ENCODE assay signal across 10 cellular contexts in genomic region chr22:37483050-37483449, GRCh38. TPM values are rescaled to one million over a fixed set of nuclear protein-coding genes. Genes with fewer than 3 reads are reported as not detected.
DNase-seq lines count a peak whose midpoint lies in the region; ATAC-seq, FAIRE-seq and TF ChIP-seq lines count a peak whose summit lies in the region.
"Had no signal": no experiment of that assay in that cellular context is flagged by ENCODE, and none has a peak within 500 bp of the region (broad histone marks: within the 10 kb centered on the region; RNA-seq: fewer than 3 reads in every experiment).

No MANE protein-coding gene starts in this region.

- peaks cover 76% of the 10 kb centered on the region for H3K36me3 Mint-ChIP-seq in CD4-positive, alpha-beta T cell (ENCODE audit: low read depth)
- H3K36me3 Mint-ChIP-seq in activated CD8-positive, alpha-beta T cell treated with anti-CD3 and anti-CD28 coated beads, Interleukin-2, amount 10 ng/mL, durations not matched to agents 7 days and 5 days (ENCODE audit: low read depth), result peaks cover 56% of the 10 kb centered on the region
- H3K36me3 Mint-ChIP-seq in naive thymus-derived CD8-positive, alpha-beta T cell, result peaks cover 0 to 43% (median 1%) of the 10 kb centered on the region in 3 donors

- peak; percentile 48 for FAIRE-seq in GM12892 (lab: Jason Lieb, UNC)

- H3K4me1 Mint-ChIP-seq in CD4-positive, alpha-beta T cell (ENCODE audit: low read depth), result peaks cover 53% of the 10 kb centered on the region
- H3K4me1 Mint-ChIP-seq in activated CD8-positive, alpha-beta T cell treated with anti-CD3 and anti-CD28 coated beads, Interleukin-2, amount 10 ng/mL, durations not matched to agents 7 days and 5 days (ENCODE audit: low read depth), result peaks cover 50% of the 10 kb centered on the region
- peaks cover 43 to 66% (median 59%) of the 10 kb centered on the region in 4 donors for H3K4me1 Mint-ChIP-seq in naive thymus-derived CD8-positive, alpha-beta T cell

- 61 to 65% methylated on average over 13 of the region's 13 CpGs for WGBS in lower leg skin, 2 donors
- WGBS in prostate gland, result 76% methylated on average over 13 of the region's 13 CpGs

- no peak overlapping the region for H3K4me3 ChIP-seq in lower leg skin (ENCODE audit: low read depth, poor library complexity, severe bottlenecking)
- H3K4me3 ChIP-seq in prostate gland, result no peak overlapping the region

- peak overlapping the region; percentile 98 for H3K27ac Mint-ChIP-seq in CD4-positive, alpha-beta T cell
- H3K27ac Mint-ChIP-seq in activated CD8-positive, alpha-beta T cell treated with anti-CD3 and anti-CD28 coated beads, Interleukin-2, amount 10 ng/mL, durations not matched to agents 7 days and 5 days, result peak overlapping the region; percentile 97
- H3K27ac Mint-ChIP-seq in naive thymus-derived CD8-positive, alpha-beta T cell, result peak overlapping the region; percentile 94 to 100 (median 96)

- CTCF ChIA-PET in CD4-positive, alpha-beta T cell (lab: Charles Lee), result no interaction called here
- CTCF ChIA-PET in activated CD8-positive, alpha-beta T cell treated with anti-CD3 and anti-CD28 coated beads, Interleukin-2, amount 10 ng/mL, durations not matched to agents 7 days and 5 days (lab: Charles Lee), result interaction anchor here (1.5 to 1.6 kb wide), 2 partner anchors 11 to 109 kb away, joined by 5 to 6 read pairs; no protein-coding TSS in a partner anchor

- intact Hi-C loops in CD4-positive, alpha-beta T cell (cut with DNase I, micrococcal nuclease), result loop anchor here (1.0 to 10.0 kb wide), 2 partner anchors 125 to 202 kb away; partner anchors contain the start of genes GGA1 (in 1 of the 2) and NOL12 (in 1 of the 2)
- intact Hi-C loops in lower leg skin (cut with DNase I; ENCODE audit: low total_unique reads), result no loop called here
- intact Hi-C loops in prostate gland (cut with DNase I), result no loop called here

- peak overlapping the region; percentile 55 for H3K27ac ChIP-seq in CD4-positive, alpha-beta T cell (ENCODE audit: low read depth, low read length)
- H3K27ac ChIP-seq in prostate gland, result no peak overlapping the region

- no peaks in the 10 kb centered on the region for H3K27me3 ChIP-seq in CD4-positive, alpha-beta T cell (ENCODE audit: control insufficient read depth, insufficient read depth, low read length)
- H3K27me3 ChIP-seq in prostate gland (replicated peaks; ENCODE audit: insufficient read depth), result no peaks in the 10 kb centered on the region

- TF ChIP-seq CTCF in CD4-positive, alpha-beta T cell (IDR thresholded peaks at IDR 0.05), result no peak
- TF ChIP-seq CTCF in lower leg skin (IDR thresholded peaks at IDR 0.05) (no peak), prostate gland (IDR thresholded peaks at IDR 0.05) (no peak)

- no peak for ATAC-seq in CD4-positive, alpha-beta T cell (ENCODE audit: poor library complexity)
- ATAC-seq in activated CD8-positive, alpha-beta T cell treated with anti-CD3 and anti-CD28 coated beads, Interleukin-2, amount 10 ng/mL, durations not matched to agents 7 days and 5 days, result no peak
- no peak for ATAC-seq in naive thymus-derived CD8-positive, alpha-beta T cell
- ATAC-seq in HG03175 (IDR thresholded peaks at IDR 0.05; ENCODE audit: unreplicated experiment), result no peak
- ATAC-seq: right cardiac atrium had no signal

- no peaks in the 10 kb centered on the region for H3K9me3 Mint-ChIP-seq in CD4-positive, alpha-beta T cell
- H3K9me3 Mint-ChIP-seq in activated CD8-positive, alpha-beta T cell treated with anti-CD3 and anti-CD28 coated beads, Interleukin-2, amount 10 ng/mL, durations not matched to agents 7 days and 5 days (ENCODE audit: insufficient read depth), result no peaks in the 10 kb centered on the region
- H3K9me3 Mint-ChIP-seq in naive thymus-derived CD8-positive, alpha-beta T cell, result no peaks in the 10 kb centered on the region

- H3K4me1 ChIP-seq in prostate gland (replicated peaks), result peaks cover 3% of the 10 kb centered on the region

- no peak for DNase-seq in CD4-positive, alpha-beta T cell
- DNase-seq in GM12892 (ENCODE audit: insufficient read length) (no peak), lower leg skin (ENCODE audit: low spot score in 2 of 2) (no peak), prostate gland (ENCODE audit: low spot score) (no peak)
- DNase-seq in activated CD8-positive, alpha-beta T cell treated with anti-CD3 and anti-CD28 coated beads, Interleukin-2, amount 10 ng/mL, durations not matched to agents 7 days and 5 days, result no peak
- DNase-seq in naive thymus-derived CD8-positive, alpha-beta T cell, result no peak

- POLR2A ChIA-PET in CD4-positive, alpha-beta T cell (lab: Charles Lee), result interaction anchor here (1.2 kb wide), 1 partner anchor 10 kb away, joined by 3 read pairs; no protein-coding TSS in a partner anchor
- POLR2A ChIA-PET in activated CD8-positive, alpha-beta T cell treated with anti-CD3 and anti-CD28 coated beads, Interleukin-2, amount 10 ng/mL, durations not matched to agents 7 days and 5 days (lab: Charles Lee), result no interaction called here
- POLR2A ChIA-PET in naive thymus-derived CD8-positive, alpha-beta T cell (lab: Charles Lee), result interaction anchor here (0.6 to 5.1 kb wide), 4 partner anchors 9 to 253 kb away, joined by 3 to 82 read pairs (median 19); partner anchors contain the start of gene GGA1

- peak overlapping the region; percentile 93 for H3K4me3 Mint-ChIP-seq in CD4-positive, alpha-beta T cell
- peak overlapping the region; percentile 88 for H3K4me3 Mint-ChIP-seq in activated CD8-positive, alpha-beta T cell treated with anti-CD3 and anti-CD28 coated beads, Interleukin-2, amount 10 ng/mL, durations not matched to agents 7 days and 5 days
- H3K4me3 Mint-ChIP-seq in naive thymus-derived CD8-positive, alpha-beta T cell, result peak overlapping the region; percentile 93 to 98 (median 96)

- H3K27me3 Mint-ChIP-seq in CD4-positive, alpha-beta T cell, result no peaks in the 10 kb centered on the region
- H3K27me3 Mint-ChIP-seq in activated CD8-positive, alpha-beta T cell treated with anti-CD3 and anti-CD28 coated beads, Interleukin-2, amount 10 ng/mL, durations not matched to agents 7 days and 5 days (ENCODE audit: low read depth), result no peaks in the 10 kb centered on the region
- peaks cover 0 to 2% (median 0%) of the 10 kb centered on the region in 5 donors for H3K27me3 Mint-ChIP-seq in naive thymus-derived CD8-positive, alpha-beta T cell

- TF ChIP-seq POLR2A in GM12892 (IDR thresholded peaks at IDR 0.05; ENCODE audit: low read depth, low read length), result no peak
- TF ChIP-seq POLR2A in lower leg skin (IDR thresholded peaks at IDR 0.05), result no peak
- no peak for TF ChIP-seq POLR2A in prostate gland (IDR thresholded peaks at IDR 0.05)

- H3K9me3 ChIP-seq in CD4-positive, alpha-beta T cell (ENCODE audit: control insufficient read depth, low read length), result no peaks in the 10 kb centered on the region
- no peaks in the 10 kb centered on the region for H3K9me3 ChIP-seq in prostate gland

- no peaks in the 10 kb centered on the region for H3K36me3 ChIP-seq in prostate gland

RNA-seq across cellular contexts. Expression of gene MFNG, which starts 3.1 kb away (rescaled TPM):
- 10 to 100 TPM; 85.1 to 89.9 TPM for total RNA-seq in CD4-positive, alpha-beta T cell
- 30.7 TPM for polyA plus RNA-seq in GM12892 (2012; ENCODE audit: missing spikeins)
- 100 to 1,000 TPM; 227 to 232 TPM for total RNA-seq in activated CD8-positive, alpha-beta T cell treated with anti-CD3 and anti-CD28 coated beads, Interleukin-2, amount 10 ng/mL, durations not matched to agents 7 days and 5 days
- 100 to 1,000 TPM; 233 to 235 TPM for total RNA-seq in naive thymus-derived CD8-positive, alpha-beta T cell
- polyA plus RNA-seq in naive thymus-derived CD8-positive, alpha-beta T cell, result 100 to 1,000 TPM; 290 to 401 (median 329) TPM
- 10 to 100 TPM in 1 of 4 donors, 1 to 10 TPM in 3; 5.7 to 13.0 (median 6.3) TPM for total RNA-seq in lower leg skin
- total RNA-seq in prostate gland, result 1 to 10 TPM; 4.4 to 7.3 TPM
- total RNA-seq: epithelial cell of proximal tubule, NCI-H460 had no signal

RNA-seq across cellular contexts. Expression of gene CARD10, which starts 36.2 kb away (rescaled TPM):
- total RNA-seq in CD4-positive, alpha-beta T cell, result under 1 TPM; 0.20 to 0.63 TPM
- polyA plus RNA-seq in GM12892 (2012; ENCODE audit: missing spikeins), result not detected
- total RNA-seq in activated CD8-positive, alpha-beta T cell treated with anti-CD3 and anti-CD28 coated beads, Interleukin-2, amount 10 ng/mL, durations not matched to agents 7 days and 5 days, result under 1 TPM in 1 of 2 experiments, not detected in 1; 0.31 TPM
- 1 to 10 TPM; 1.2 to 1.4 TPM for total RNA-seq in naive thymus-derived CD8-positive, alpha-beta T cell
- under 1 TPM in 1 of 3 donors, not detected in 2; 0.22 TPM for polyA plus RNA-seq in naive thymus-derived CD8-positive, alpha-beta T cell
- total RNA-seq in lower leg skin, result 10 to 100 TPM; 13.2 to 22.5 (median 18.6) TPM
- total RNA-seq in prostate gland, result 10 to 100 TPM; 14.2 to 70.7 TPM

RNA-seq across cellular contexts. Expression of gene ELFN2, which starts 55.8 kb away (rescaled TPM):
- total RNA-seq in CD4-positive, alpha-beta T cell, result under 1 TPM; 0.05 to 0.20 TPM
- not detected for polyA plus RNA-seq in GM12892 (2012; ENCODE audit: missing spikeins)
- total RNA-seq in activated CD8-positive, alpha-beta T cell treated with anti-CD3 and anti-CD28 coated beads, Interleukin-2, amount 10 ng/mL, durations not matched to agents 7 days and 5 days, result under 1 TPM; 0.05 to 0.08 TPM
- total RNA-seq in naive thymus-derived CD8-positive, alpha-beta T cell, result under 1 TPM; 0.55 to 0.88 TPM
- polyA plus RNA-seq in naive thymus-derived CD8-positive, alpha-beta T cell, result not detected
- total RNA-seq in lower leg skin (1 to 10 TPM in 2 of 4 donors, under 1 TPM in 2; 0.26 to 1.5 (median 0.82) TPM), prostate gland (1 to 10 TPM; 2.8 to 4.3 TPM)

Comparison
In these comparisons a context has a peak if more than half of its experiments do, and no peak if none do; other contexts are left out.
1. RNA of gene MFNG, which starts 3.1 kb away (total RNA-seq): 233 to 235 TPM in naive thymus-derived CD8-positive, alpha-beta T cell, 227 to 232 TPM in activated CD8-positive, alpha-beta T cell treated with anti-CD3 and anti-CD28 coated beads, Interleukin-2, amount 10 ng/mL, durations not matched to agents 7 days and 5 days and 85.1 to 89.9 TPM in CD4-positive, alpha-beta T cell; 4.4 to 7.3 TPM in prostate gland and 5.7 to 13.0 TPM in lower leg skin; every median in the first group is over 4 times any median in the second.
2. RNA of gene CARD10, which starts 36.2 kb away (total RNA-seq): 14.2 to 70.7 TPM in prostate gland and 13.2 to 22.5 TPM in lower leg skin; 1.2 to 1.4 TPM in naive thymus-derived CD8-positive, alpha-beta T cell, 0.20 to 0.63 TPM in CD4-positive, alpha-beta T cell and 0.31 TPM in activated CD8-positive, alpha-beta T cell treated with anti-CD3 and anti-CD28 coated beads, Interleukin-2, amount 10 ng/mL, durations not matched to agents 7 days and 5 days; every median in the first group is over 4 times any median in the second.
3. intact Hi-C loops: an anchor here in CD4-positive, alpha-beta T cell (1.0 to 10.0 kb wide); none called in lower leg skin and prostate gland.
4. Peak in every context shown above with its lines, with median percentiles within 50 percentile points of each other: H3K27ac Mint-ChIP-seq and H3K4me3 Mint-ChIP-seq.